Comparison of ENCODE assay signal across 24 cellular contexts in genomic region chr9:24118170-24118569, GRCh38.
"Had no signal": no experiment of that assay in that cellular context is flagged by ENCODE, and none has a peak within 500 bp of the region (broad histone marks: within the 10 kb centered on the region; RNA-seq: fewer than 3 reads in every experiment).

No MANE protein-coding gene starts in this region.

- DNase-seq: activated CD4-positive, alpha-beta T cell treated with anti-CD3 and anti-CD28 coated beads, Interleukin-2, amount 10 ng/mL, durations not matched to agents 24 days and 14 days; activated CD8-positive, alpha-beta memory T cell treated with anti-CD3 and anti-CD28 coated beads, Interleukin-2, amount 50 U/mL, for 4 hours; activated CD8-positive, alpha-beta T cell treated with anti-CD3 and anti-CD28 coated beads, Interleukin-2, amount 10 ng/mL, durations not matched to agents 7 days and 5 days; activated effector memory CD4-positive, alpha-beta T cell treated with Interleukin-2 at 50 U/mL for 16 hours; activated naive CD4-positive, alpha-beta T cell treated with anti-CD3 and anti-CD28 coated beads, Interleukin-2, amount 10 ng/mL, durations not matched to agents 7 days and 5 days; activated naive CD8-positive, alpha-beta T cell treated with anti-CD3 and anti-CD28 coated beads, Interleukin-2, amount 50 U/mL, for 24 hours; activated T-cell treated with anti-CD3 and anti-CD28 coated beads, Interleukin-2, amount 50 U/mL, for 4 hours; anterior cingulate cortex; caudate nucleus; dorsolateral prefrontal cortex; endodermal cell; left ventricle myocardium superior; mucosa of descending colon; naive B cell; stimulated activated CD4-positive, alpha-beta T cell treated with anti-CD3 and anti-CD28 coated beads, Interleukin-4, amount 100 ng/mL, for 1 hour; stomach; T-helper 9 cell; upper lobe of left lung had no signal

- H3K27ac Mint-ChIP-seq: activated CD4-positive, alpha-beta T cell treated with anti-CD3 and anti-CD28 coated beads, Interleukin-2, amount 10 ng/mL, durations not matched to agents 24 days and 14 days; activated CD8-positive, alpha-beta T cell treated with anti-CD3 and anti-CD28 coated beads, Interleukin-2, amount 10 ng/mL, durations not matched to agents 7 days and 5 days; activated naive CD4-positive, alpha-beta T cell treated with anti-CD3 and anti-CD28 coated beads, Interleukin-2, amount 10 ng/mL, durations not matched to agents 7 days and 5 days; activated naive CD8-positive, alpha-beta T cell treated with anti-CD3 and anti-CD28 coated beads, Interleukin-2, amount 50 U/mL, for 24 hours; brain; endodermal cell; naive B cell had no signal

- H3K27ac ChIP-seq: dorsolateral prefrontal cortex, prostate gland, right atrium auricular region, stomach, upper lobe of left lung had no signal

- H3K27me3 ChIP-seq: dorsolateral prefrontal cortex, right atrium auricular region, stomach, upper lobe of left lung had no signal

- H3K4me1 Mint-ChIP-seq: activated CD4-positive, alpha-beta T cell treated with anti-CD3 and anti-CD28 coated beads, Interleukin-2, amount 10 ng/mL, durations not matched to agents 24 days and 14 days; activated naive CD4-positive, alpha-beta T cell treated with anti-CD3 and anti-CD28 coated beads, Interleukin-2, amount 10 ng/mL, durations not matched to agents 7 days and 5 days; activated naive CD8-positive, alpha-beta T cell treated with anti-CD3 and anti-CD28 coated beads, Interleukin-2, amount 50 U/mL, for 24 hours; brain; endodermal cell; naive B cell had no signal

- ATAC-seq: activated CD8-positive, alpha-beta T cell treated with anti-CD3 and anti-CD28 coated beads, Interleukin-2, amount 10 ng/mL, durations not matched to agents 7 days and 5 days; activated naive CD8-positive, alpha-beta T cell treated with anti-CD3 and anti-CD28 coated beads, Interleukin-2, amount 50 U/mL, for 24 hours; activated T-cell treated with anti-CD3 and anti-CD28 coated beads, Interleukin-2, amount 50 U/mL, for 4 hours; left ventricle myocardium superior; mucosa of descending colon had no signal

- H3K4me3 ChIP-seq: dorsolateral prefrontal cortex, mucosa of descending colon, prostate gland, right atrium auricular region, stomach, upper lobe of left lung had no signal

- H3K36me3 Mint-ChIP-seq: activated naive CD4-positive, alpha-beta T cell treated with anti-CD3 and anti-CD28 coated beads, Interleukin-2, amount 10 ng/mL, durations not matched to agents 7 days and 5 days; brain; naive B cell had no signal

- H3K9me3 ChIP-seq: mucosa of descending colon, prostate gland, right atrium auricular region, upper lobe of left lung had no signal

- H3K4me1 ChIP-seq: prostate gland, right atrium auricular region, stomach, upper lobe of left lung had no signal

- H3K36me3 ChIP-seq: prostate gland, right atrium auricular region, stomach, upper lobe of left lung had no signal

- H3K27me3 Mint-ChIP-seq: activated CD4-positive, alpha-beta T cell treated with anti-CD3 and anti-CD28 coated beads, Interleukin-2, amount 10 ng/mL, durations not matched to agents 24 days and 14 days; activated naive CD4-positive, alpha-beta T cell treated with anti-CD3 and anti-CD28 coated beads, Interleukin-2, amount 10 ng/mL, durations not matched to agents 7 days and 5 days; activated naive CD8-positive, alpha-beta T cell treated with anti-CD3 and anti-CD28 coated beads, Interleukin-2, amount 50 U/mL, for 24 hours; naive B cell had no signal

- H3K4me3 Mint-ChIP-seq: activated CD4-positive, alpha-beta T cell treated with anti-CD3 and anti-CD28 coated beads, Interleukin-2, amount 10 ng/mL, durations not matched to agents 24 days and 14 days; activated CD8-positive, alpha-beta T cell treated with anti-CD3 and anti-CD28 coated beads, Interleukin-2, amount 10 ng/mL, durations not matched to agents 7 days and 5 days; activated naive CD4-positive, alpha-beta T cell treated with anti-CD3 and anti-CD28 coated beads, Interleukin-2, amount 10 ng/mL, durations not matched to agents 7 days and 5 days; activated naive CD8-positive, alpha-beta T cell treated with anti-CD3 and anti-CD28 coated beads, Interleukin-2, amount 50 U/mL, for 24 hours; activated T-cell treated with anti-CD3 and anti-CD28 coated beads, Interleukin-2, amount 50 U/mL, for 4 hours; brain; endodermal cell; naive B cell; neural crest cell had no signal

- H3K9me3 Mint-ChIP-seq: endodermal cell had no signal

- FAIRE-seq: colon, frontal cortex had no signal
